10 cellular contexts compared by ENCODE assay signal in genomic region chr17:1577657-1578428, GRCh38. TPM values are rescaled to one million over a fixed set of nuclear protein-coding genes. Genes with fewer than 3 reads are reported as not detected.
DNase-seq lines count a peak whose midpoint lies in the region; ATAC-seq and TF ChIP-seq lines count a peak whose summit lies in the region.
"Had no signal": no experiment of that assay in that cellular context is flagged by ENCODE, and none has a peak within 500 bp of the region (broad histone marks: within the 10 kb centered on the region; RNA-seq: fewer than 3 reads in every experiment).

No MANE protein-coding gene starts in this region.

- no peak for ATAC-seq in RWPE2 (ENCODE audit: low read depth)
- ATAC-seq in activated CD8-positive, alpha-beta memory T cell treated with anti-CD3 and anti-CD28 coated beads, Interleukin-2, amount 10 ng/mL, durations not matched to agents 7 days and 5 days: no peak
- ATAC-seq in CD4-positive, alpha-beta T cell (ENCODE audit: poor library complexity): no peak

- no peaks in the 10 kb centered on the region for H3K27me3 Mint-ChIP-seq in activated CD8-positive, alpha-beta memory T cell treated with anti-CD3 and anti-CD28 coated beads, Interleukin-2, amount 10 ng/mL, durations not matched to agents 7 days and 5 days
- no peaks in the 10 kb centered on the region for H3K27me3 Mint-ChIP-seq in CD4-positive, alpha-beta T cell

- peaks cover 5% of the 10 kb centered on the region for H3K4me1 Mint-ChIP-seq in activated CD8-positive, alpha-beta memory T cell treated with anti-CD3 and anti-CD28 coated beads, Interleukin-2, amount 10 ng/mL, durations not matched to agents 7 days and 5 days
- no peaks in the 10 kb centered on the region for H3K4me1 Mint-ChIP-seq in CD4-positive, alpha-beta T cell (ENCODE audit: low read depth)

- H3K27me3 ChIP-seq in RWPE2 (ENCODE audit: insufficient read depth, poor library complexity, severe bottlenecking) (no peaks in the 10 kb centered on the region), left ventricle myocardium inferior (ENCODE audit: low read depth) (no peaks in the 10 kb centered on the region), sigmoid colon (no peaks in the 10 kb centered on the region)
- no peaks in the 10 kb centered on the region for H3K27me3 ChIP-seq in CD4-positive, alpha-beta T cell (ENCODE audit: control insufficient read depth, insufficient read depth, low read length)
- H3K27me3 ChIP-seq: cardiac muscle cell had no signal

- no peak overlapping the region for H3K27ac Mint-ChIP-seq in activated CD8-positive, alpha-beta memory T cell treated with anti-CD3 and anti-CD28 coated beads, Interleukin-2, amount 10 ng/mL, durations not matched to agents 7 days and 5 days
- no peak overlapping the region for H3K27ac Mint-ChIP-seq in CD4-positive, alpha-beta T cell

- H3K4me1 ChIP-seq in RWPE2 (ENCODE audit: insufficient read depth, poor library complexity, severe bottlenecking): peaks cover 11% of the 10 kb centered on the region
- H3K4me1 ChIP-seq in left ventricle myocardium inferior: peaks cover 43% of the 10 kb centered on the region
- H3K4me1 ChIP-seq in sigmoid colon: peaks cover 0 to 42% (median 37%) of the 10 kb centered on the region in 4 donors

- POLR2A ChIA-PET in CD4-positive, alpha-beta T cell (lab: Charles Lee): interaction anchor here (1.4 kb wide), 1 partner anchor 50 kb away, joined by 3 read pairs; no protein-coding TSS in a partner anchor

- H3K36me3 Mint-ChIP-seq in activated CD8-positive, alpha-beta memory T cell treated with anti-CD3 and anti-CD28 coated beads, Interleukin-2, amount 10 ng/mL, durations not matched to agents 7 days and 5 days: no peaks in the 10 kb centered on the region
- no peaks in the 10 kb centered on the region for H3K36me3 Mint-ChIP-seq in CD4-positive, alpha-beta T cell (ENCODE audit: low read depth)

- H3K27ac ChIP-seq in RWPE2 (ENCODE audit: poor library complexity, severe bottlenecking) (peak overlapping the region; percentile 61), left ventricle myocardium inferior (replicated peaks) (peak overlapping the region; percentile 85), sigmoid colon (peak overlapping the region; percentile 83 to 92 (median 88))
- H3K27ac ChIP-seq in CD4-positive, alpha-beta T cell (ENCODE audit: low read depth, low read length): no peak overlapping the region
- H3K27ac ChIP-seq: cardiac muscle cell had no signal

- H3K9me3 ChIP-seq in RWPE2 (ENCODE audit: severe bottlenecking): no peaks in the 10 kb centered on the region
- H3K9me3 ChIP-seq in left ventricle myocardium inferior (replicated peaks): no peaks in the 10 kb centered on the region
- H3K9me3 ChIP-seq in sigmoid colon: no peaks in the 10 kb centered on the region
- H3K9me3 ChIP-seq in CD4-positive, alpha-beta T cell (ENCODE audit: control insufficient read depth, low read length): no peaks in the 10 kb centered on the region

- no peak overlapping the region for H3K4me3 Mint-ChIP-seq in activated CD8-positive, alpha-beta memory T cell treated with anti-CD3 and anti-CD28 coated beads, Interleukin-2, amount 10 ng/mL, durations not matched to agents 7 days and 5 days
- no peak overlapping the region for H3K4me3 Mint-ChIP-seq in CD4-positive, alpha-beta T cell

- no peak for TF ChIP-seq POLR2A in sigmoid colon (IDR thresholded peaks at IDR 0.05)

- H3K4me3 ChIP-seq in RWPE2 (ENCODE audit: severe bottlenecking): no peak overlapping the region
- no peak overlapping the region for H3K4me3 ChIP-seq in left ventricle myocardium inferior
- H3K4me3 ChIP-seq in sigmoid colon: peak overlapping the region in 1 of 4 donors; percentile 13
- H3K4me3 ChIP-seq: cardiac muscle cell had no signal

- peak; percentile 86 for DNase-seq in CD1c-positive myeloid dendritic cell (ENCODE audit: extremely low spot score)
- no peak for DNase-seq in RWPE2 (ENCODE audit: low spot score)
- DNase-seq in left ventricle myocardium inferior: no peak
- DNase-seq in sigmoid colon: no peak
- DNase-seq in activated CD8-positive, alpha-beta memory T cell treated with anti-CD3 and anti-CD28 coated beads, Interleukin-2, amount 10 ng/mL, durations not matched to agents 7 days and 5 days: no peak
- no peak for DNase-seq in DMS79 (lab: John Stamatoyannopoulos, UW)
- no peak for DNase-seq in CD4-positive, alpha-beta T cell
- DNase-seq in stimulated activated CD8-positive, alpha-beta memory T cell treated with anti-CD3 and anti-CD28 coated beads, Interleukin-4, amount 100 ng/mL, for 48 hours: no peak
- DNase-seq: activated CD4-positive, CD25-positive, alpha-beta regulatory T cell treated with anti-CD3 and anti-CD28 coated beads, Interleukin-2, amount 50 U/mL, for 72 hours had no signal

- WGBS in sigmoid colon, 2 donors: 86 to 90% methylated on average over 19 of the region's 19 CpGs

- CTCF ChIA-PET in activated CD8-positive, alpha-beta memory T cell treated with anti-CD3 and anti-CD28 coated beads, Interleukin-2, amount 10 ng/mL, durations not matched to agents 7 days and 5 days (lab: Charles Lee): interaction anchor here (0.6 to 6.0 kb wide), 3 partner anchors 53 to 143 kb away, joined by 3 to 89 read pairs (median 3); partner anchors contain the start of gene SLC43A2
- CTCF ChIA-PET in CD4-positive, alpha-beta T cell (lab: Charles Lee): no interaction called here

- intact Hi-C loops in left ventricle myocardium inferior (cut with micrococcal nuclease): loop anchor here (10.0 kb wide), 1 partner anchor 47 kb away; the partner anchor contains the start of gene SLC43A2
- intact Hi-C loops in sigmoid colon (cut with DNase I): loop anchor here (2.0 to 10.0 kb wide), 2 partner anchors 139 to 207 kb away; no protein-coding TSS in a partner anchor
- intact Hi-C loops in CD4-positive, alpha-beta T cell (cut with DNase I, micrococcal nuclease): no loop called here

- H3K9me3 Mint-ChIP-seq in activated CD8-positive, alpha-beta memory T cell treated with anti-CD3 and anti-CD28 coated beads, Interleukin-2, amount 10 ng/mL, durations not matched to agents 7 days and 5 days (ENCODE audit: low read depth): no peaks in the 10 kb centered on the region
- H3K9me3 Mint-ChIP-seq in CD4-positive, alpha-beta T cell: no peaks in the 10 kb centered on the region

- TF ChIP-seq CTCF in RWPE2 (IDR thresholded peaks at IDR 0.05; ENCODE audit: poor library complexity, severe bottlenecking) (no peak), left ventricle myocardium inferior (IDR thresholded peaks at IDR 0.05; ENCODE audit: borderline replicate concordance) (no peak), sigmoid colon (IDR thresholded peaks at IDR 0.05) (no peak)
- no peak for TF ChIP-seq CTCF in CD4-positive, alpha-beta T cell (IDR thresholded peaks at IDR 0.05)

- H3K36me3 ChIP-seq in RWPE2 (ENCODE audit: low read depth) (no peaks in the 10 kb centered on the region), left ventricle myocardium inferior (no peaks in the 10 kb centered on the region), sigmoid colon (peaks cover 0 to 9% (median 0%) of the 10 kb centered on the region in 4 donors)
- H3K36me3 ChIP-seq: cardiac muscle cell had no signal

- no peak for TF ChIP-seq EP300 in sigmoid colon (IDR thresholded peaks at IDR 0.05)

RNA-seq across cellular contexts. Expression of gene PITPNA, which starts 15.3 kb away (rescaled TPM):
- total RNA-seq in left ventricle myocardium inferior: 49.1 TPM
- total RNA-seq in sigmoid colon: 10 to 100 TPM; 28.5 to 45.1 (median 34.4) TPM
- 10 to 100 TPM; 33.8 to 41.9 (median 37.8) TPM for polyA plus RNA-seq in sigmoid colon
- total RNA-seq in activated CD8-positive, alpha-beta memory T cell treated with anti-CD3 and anti-CD28 coated beads, Interleukin-2, amount 10 ng/mL, durations not matched to agents 7 days and 5 days: 10 to 100 TPM; 42.1 to 69.1 TPM
- 10 to 100 TPM; 24.5 to 29.0 TPM for total RNA-seq in CD4-positive, alpha-beta T cell

RNA-seq across cellular contexts. Expression of gene SLC43A2, which starts 50.8 kb away (rescaled TPM):
- 4.0 TPM for total RNA-seq in left ventricle myocardium inferior
- 1 to 10 TPM; 7.1 to 9.2 (median 7.9) TPM for total RNA-seq in sigmoid colon
- 10 to 100 TPM in 1 of 3 donors, 1 to 10 TPM in 2; 2.4 to 16.5 (median 4.4) TPM for polyA plus RNA-seq in sigmoid colon
- total RNA-seq in activated CD8-positive, alpha-beta memory T cell treated with anti-CD3 and anti-CD28 coated beads, Interleukin-2, amount 10 ng/mL, durations not matched to agents 7 days and 5 days: 1 to 10 TPM in 1 of 2 experiments, under 1 TPM in 1; 0.55 to 1.3 TPM
- 10 to 100 TPM in 1 of 2 experiments, 1 to 10 TPM in 1; 9.0 to 10.2 TPM for total RNA-seq in CD4-positive, alpha-beta T cell

Comparison
In these comparisons a context has a peak if more than half of its experiments do, and no peak if none do; other contexts are left out.
1. intact Hi-C loops: an anchor here in left ventricle myocardium inferior (10.0 kb wide) and sigmoid colon (2.0 to 10.0 kb wide); none called in CD4-positive, alpha-beta T cell.